In the genomic region with DNA sequence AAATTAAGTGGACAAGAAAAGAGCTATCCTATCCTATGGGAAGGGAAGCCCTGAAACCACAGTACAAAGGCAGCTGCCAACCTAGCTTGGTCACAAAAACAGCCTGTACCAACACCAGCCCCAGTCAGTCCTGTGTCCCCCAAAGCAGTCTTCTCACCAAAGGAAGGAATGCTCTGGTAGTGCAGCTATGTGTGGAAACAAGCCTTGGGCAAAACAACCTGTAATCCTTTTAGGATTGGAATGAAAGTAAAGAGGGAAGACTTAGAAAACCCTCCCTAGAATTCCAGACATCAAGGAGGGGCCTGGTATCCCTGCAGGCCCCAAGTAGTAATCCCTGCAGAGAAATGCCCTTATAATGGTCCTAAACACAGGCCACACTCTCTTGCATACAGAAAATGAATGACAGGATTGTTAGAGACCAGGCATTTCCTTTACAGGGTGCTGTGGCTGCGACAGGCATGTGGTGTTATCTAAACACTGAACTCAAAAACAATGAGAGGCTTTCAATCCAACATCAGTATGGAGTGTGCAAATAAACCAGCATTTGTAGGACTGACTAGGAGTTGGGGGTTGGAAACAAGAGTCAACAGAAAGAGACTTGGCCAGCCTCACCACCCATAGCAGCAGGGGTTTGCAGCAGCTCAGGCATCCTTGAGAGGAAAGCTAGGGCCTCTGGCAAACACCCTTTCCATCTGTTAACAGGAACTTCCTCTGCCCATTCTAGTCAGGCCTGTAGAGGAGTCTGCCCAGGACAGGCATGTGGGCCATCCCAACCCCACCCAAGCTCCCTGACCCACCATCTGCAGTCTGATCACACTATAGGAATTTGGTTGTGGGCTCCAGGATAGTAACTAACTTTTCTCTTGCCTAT, we compare ENCODE assay signal across 8 cellular contexts. TPM values are rescaled to one million over a fixed set of nuclear protein-coding genes. Genes with fewer than 3 reads are reported as not detected.
DNase-seq lines count a peak whose midpoint lies in the region; ATAC-seq and TF ChIP-seq lines count a peak whose summit lies in the region.

No MANE protein-coding gene starts in this region.

- DNase-seq in EH (ENCODE audit: low read depth) (peak; percentile 88), NCI-H2196 treated with DMSO at 0.1 percent for 48 hours (lab: John Stamatoyannopoulos, UW; ENCODE audit: unreplicated experiment) (peak; percentile 22), neural progenitor cell (ENCODE audit: low spot score) (peak; percentile 39), T1000 (lab: John Stamatoyannopoulos, UW) (no peak), SHP77 (lab: John Stamatoyannopoulos, UW) (no peak)
- no peak for DNase-seq in effector memory CD8-positive, alpha-beta T cell
- DNase-seq in activated effector memory CD4-positive, alpha-beta T cell treated with Interleukin-2 at 50 U/mL for 16 hours: no peak
- DNase-seq in effector CD4-positive, alpha-beta T cell: no peak

- no peak for TF ChIP-seq CTCF in neural progenitor cell (IDR thresholded peaks at IDR 0.05)

- no peaks in the 10 kb centered on the region for H3K9me3 Mint-ChIP-seq in effector memory CD8-positive, alpha-beta T cell
- H3K9me3 Mint-ChIP-seq in neural progenitor cell: no peaks in the 10 kb centered on the region

- no peaks in the 10 kb centered on the region for H3K9me3 ChIP-seq in neural progenitor cell (ENCODE audit: low read depth)

- H3K4me1 ChIP-seq in neural progenitor cell: peaks cover 45% of the 10 kb centered on the region

- peaks cover 10% of the 10 kb centered on the region for H3K36me3 Mint-ChIP-seq in effector memory CD8-positive, alpha-beta T cell (ENCODE audit: insufficient read depth)
- peaks cover 26% of the 10 kb centered on the region for H3K36me3 Mint-ChIP-seq in neural progenitor cell

- no peaks in the 10 kb centered on the region for H3K27me3 ChIP-seq in neural progenitor cell

- no peak overlapping the region for H3K4me3 ChIP-seq in neural progenitor cell

- ATAC-seq in effector memory CD8-positive, alpha-beta T cell (replicated peaks): no peak

- H3K27me3 Mint-ChIP-seq in effector memory CD8-positive, alpha-beta T cell: no peaks in the 10 kb centered on the region
- H3K27me3 Mint-ChIP-seq in neural progenitor cell (ENCODE audit: insufficient read depth, low read depth): no peaks in the 10 kb centered on the region

- H3K4me2 ChIP-seq in neural progenitor cell: peak overlapping the region; percentile 50

- H3K79me2 ChIP-seq in neural progenitor cell (ENCODE audit: low read depth): no peaks in the 10 kb centered on the region

- peaks cover 7 to 29% of the 10 kb centered on the region in 2 donors for H3K4me1 Mint-ChIP-seq in effector memory CD8-positive, alpha-beta T cell (ENCODE audit: low read depth in 2 of 2)
- peaks cover 48% of the 10 kb centered on the region for H3K4me1 Mint-ChIP-seq in neural progenitor cell

- H3K4me3 Mint-ChIP-seq in effector memory CD8-positive, alpha-beta T cell: no peak overlapping the region
- H3K4me3 Mint-ChIP-seq in neural progenitor cell: no peak overlapping the region

- peaks cover 16% of the 10 kb centered on the region for H4K20me1 ChIP-seq in neural progenitor cell (ENCODE audit: low read depth)

- H3K36me3 ChIP-seq in neural progenitor cell: peaks cover 5% of the 10 kb centered on the region

- H3K27ac ChIP-seq in neural progenitor cell: peak overlapping the region; percentile 78

- peaks cover 47% of the 10 kb centered on the region for H3F3A ChIP-seq in neural progenitor cell (ENCODE audit: low read depth)

- no peak overlapping the region for H2AFZ ChIP-seq in neural progenitor cell (replicated peaks)

- H3K9ac ChIP-seq in neural progenitor cell: no peak overlapping the region

- peak overlapping the region; percentile 69 to 75 for H3K27ac Mint-ChIP-seq in effector memory CD8-positive, alpha-beta T cell
- H3K27ac Mint-ChIP-seq in neural progenitor cell: no peak overlapping the region

RNA-seq across cellular contexts. Expression of a gene that starts 59.1 kb away (rescaled TPM):
- total RNA-seq in neural progenitor cell (ENCODE audit: low replicate concordance): 22.4 and 30.8 TPM in 2 replicates

Comparison
In these comparisons a context has a peak if more than half of its experiments do, and no peak if none do; other contexts are left out.
1. DNase-seq: peak in EH (single experiment), NCI-H2196 treated with DMSO at 0.1 percent for 48 hours (single experiment) and neural progenitor cell (single experiment); none in effector memory CD8-positive, alpha-beta T cell (0 of 3), T1000 (single experiment), SHP77 (0 of 2), activated effector memory CD4-positive, alpha-beta T cell treated with Interleukin-2 at 50 U/mL for 16 hours (single experiment) and effector CD4-positive, alpha-beta T cell (single experiment).